In the genomic region with DNA sequence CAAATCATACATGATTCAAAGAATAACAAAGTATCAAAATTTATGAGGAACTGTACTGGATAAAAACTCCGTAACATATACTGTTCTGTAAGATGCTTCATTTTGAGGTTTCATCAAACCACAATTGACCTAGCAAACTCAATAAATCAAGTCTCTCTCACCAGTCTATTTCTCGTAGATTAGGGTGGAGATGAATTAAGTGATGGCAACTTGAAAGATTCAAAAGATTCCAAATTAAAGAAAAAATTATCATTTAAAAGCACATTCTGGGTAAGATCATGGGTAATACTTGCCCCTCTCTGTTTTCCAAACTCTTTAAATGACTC, we compare ENCODE assay signal across 10 cellular contexts.
DNase-seq lines count a peak whose midpoint lies in the region; ATAC-seq and TF ChIP-seq lines count a peak whose summit lies in the region.
"Had no signal": no experiment of that assay in that cellular context is flagged by ENCODE, and none has a peak within 500 bp of the region (broad histone marks: within the 10 kb centered on the region; RNA-seq: fewer than 3 reads in every experiment).

No MANE protein-coding gene starts in this region.

- H3K27ac Mint-ChIP-seq in activated B cell treated with CpG ODN at 0.5 μM for 24 hours, result peak overlapping the region; percentile 72
- H3K27ac Mint-ChIP-seq in osteocyte (ENCODE audit: unreplicated experiment), result peak overlapping the region; percentile 69

- no peak for ATAC-seq in activated B cell treated with CpG ODN at 0.5 μM for 24 hours (ENCODE audit: low read depth)

- intact Hi-C loops in activated B cell treated with CpG ODN at 0.5 μM for 24 hours (cut with micrococcal nuclease), result loop anchor here (5.0 kb wide), 1 partner anchor 61 kb away; no protein-coding TSS in a partner anchor

- H3K27ac ChIP-seq in RWPE1, result no peak overlapping the region
- H3K27ac ChIP-seq: pancreas had no signal

- peaks cover 9% of the 10 kb centered on the region for H3K36me3 Mint-ChIP-seq in activated B cell treated with CpG ODN at 0.5 μM for 24 hours (ENCODE audit: low read depth)
- H3K36me3 Mint-ChIP-seq in osteocyte (ENCODE audit: unreplicated experiment), result peaks cover 12% of the 10 kb centered on the region

- CTCF ChIA-PET in activated B cell treated with CpG ODN at 0.5 μM for 24 hours (lab: Charles Lee), result interaction anchor here (1.0 to 1.4 kb wide), 2 partner anchors 17 to 160 kb away, joined by 4 to 5 read pairs; no protein-coding TSS in a partner anchor
- CTCF ChIA-PET in RWPE1 (lab: Yijun Ruan, JAX), result no interaction called here

- H3K4me1 Mint-ChIP-seq in activated B cell treated with CpG ODN at 0.5 μM for 24 hours (peaks cover 14% of the 10 kb centered on the region), osteocyte (ENCODE audit: unreplicated experiment) (peaks cover 19% of the 10 kb centered on the region)

- H3K9me3 Mint-ChIP-seq in activated B cell treated with CpG ODN at 0.5 μM for 24 hours, result no peaks in the 10 kb centered on the region
- no peaks in the 10 kb centered on the region for H3K9me3 Mint-ChIP-seq in osteocyte (ENCODE audit: unreplicated experiment)
- H3K9me3 Mint-ChIP-seq: activated CD4-positive, alpha-beta T cell treated with anti-CD3 and anti-CD28 coated beads, Interleukin-2, amount 10 ng/mL, durations not matched to agents 7 days and 5 days; activated T-cell treated with anti-CD3 and anti-CD28 coated beads, Interleukin-2, amount 50 U/mL, for 24 hours had no signal

- no peaks in the 10 kb centered on the region for H3K27me3 Mint-ChIP-seq in activated B cell treated with CpG ODN at 0.5 μM for 24 hours
- no peaks in the 10 kb centered on the region for H3K27me3 Mint-ChIP-seq in osteocyte (ENCODE audit: unreplicated experiment)
- H3K27me3 Mint-ChIP-seq: activated CD4-positive, alpha-beta T cell treated with anti-CD3 and anti-CD28 coated beads, Interleukin-2, amount 10 ng/mL, durations not matched to agents 7 days and 5 days; activated T-cell treated with anti-CD3 and anti-CD28 coated beads, Interleukin-2, amount 50 U/mL, for 24 hours had no signal

- TF ChIP-seq CTCF in activated B cell treated with CpG ODN at 0.5 μM for 24 hours (IDR thresholded peaks at IDR 0.05) (no peak), osteocyte (IDR thresholded peaks at IDR 0.05) (no peak), RWPE1 (conservative IDR thresholded peaks at IDR 0.05; ENCODE audit: low read depth) (no peak)

- peak; percentile 61 for DNase-seq in ELR (ENCODE audit: low read depth)
- DNase-seq in MV-4-11 (lab: John Stamatoyannopoulos, UW), result peak; percentile 84
- no peak for DNase-seq in activated B cell treated with CpG ODN at 0.5 μM for 24 hours
- no peak for DNase-seq in osteocyte (ENCODE audit: extremely low spot score, unreplicated experiment)
- DNase-seq in NCI-H345 (lab: John Stamatoyannopoulos, UW), result no peak
- DNase-seq in RWPE1 (ENCODE audit: low spot score), result no peak
- no peak for DNase-seq in RKO (ENCODE audit: low spot score)
- DNase-seq: activated CD4-positive, alpha-beta T cell treated with anti-CD3 and anti-CD28 coated beads, Interleukin-2, amount 10 ng/mL, durations not matched to agents 7 days and 5 days; activated T-cell treated with anti-CD3 and anti-CD28 coated beads, Interleukin-2, amount 50 U/mL, for 24 hours had no signal

- H3K4me3 Mint-ChIP-seq in activated B cell treated with CpG ODN at 0.5 μM for 24 hours, result peak overlapping the region; percentile 68
- no peak overlapping the region for H3K4me3 Mint-ChIP-seq in osteocyte (ENCODE audit: unreplicated experiment)
- H3K4me3 Mint-ChIP-seq: activated CD4-positive, alpha-beta T cell treated with anti-CD3 and anti-CD28 coated beads, Interleukin-2, amount 10 ng/mL, durations not matched to agents 7 days and 5 days; activated T-cell treated with anti-CD3 and anti-CD28 coated beads, Interleukin-2, amount 50 U/mL, for 24 hours had no signal

- POLR2A ChIA-PET in activated B cell treated with CpG ODN at 0.5 μM for 24 hours (lab: Charles Lee) (interaction anchor here (1.2 kb wide), 1 partner anchor 103 kb away, joined by 4 read pairs; no protein-coding TSS in a partner anchor), RWPE1 (lab: Yijun Ruan, JAX; ENCODE audit: low non-redundant PET) (no interaction called here)

Comparison
In these comparisons a context has a peak if more than half of its experiments do, and no peak if none do; other contexts are left out.
1. DNase-seq: peak in ELR (single experiment) and MV-4-11 (single experiment); none in activated B cell treated with CpG ODN at 0.5 μM for 24 hours (single experiment), osteocyte (single experiment), NCI-H345 (single experiment), RWPE1 (single experiment) and RKO (single experiment).